In genomic region chr3:29683306-29683993, GRCh38 we compare ENCODE assay signal across 8 cellular contexts.
DNase-seq lines count a peak whose midpoint lies in the region; ATAC-seq and TF ChIP-seq lines count a peak whose summit lies in the region.

No MANE protein-coding gene starts in this region.

- no peaks in the 10 kb centered on the region for H3K36me3 Mint-ChIP-seq in activated T-helper 1 cell treated with anti-CD3 and anti-CD28 coated beads, Interleukin-12 subunit alpha, Interleukin-12 subunit beta, Interleukin-2, Interleukin-4 antibody, amounts not matched to agents 30 ng/mL and 10 ng/mL and 1 ng/mL, durations not matched to agents 14 hours and 24 hours and 36 hours (ENCODE audit: low read depth)

- H3K4me3 Mint-ChIP-seq in activated T-helper 1 cell treated with anti-CD3 and anti-CD28 coated beads, Interleukin-12 subunit alpha, Interleukin-12 subunit beta, Interleukin-2, Interleukin-4 antibody, amounts not matched to agents 30 ng/mL and 10 ng/mL and 1 ng/mL, durations not matched to agents 14 hours and 24 hours and 36 hours = no peak overlapping the region

- peaks cover 5% of the 10 kb centered on the region for H3K27me3 Mint-ChIP-seq in activated T-helper 1 cell treated with anti-CD3 and anti-CD28 coated beads, Interleukin-12 subunit alpha, Interleukin-12 subunit beta, Interleukin-2, Interleukin-4 antibody, amounts not matched to agents 30 ng/mL and 10 ng/mL and 1 ng/mL, durations not matched to agents 14 hours and 24 hours and 36 hours (ENCODE audit: insufficient read depth)

- intact Hi-C loops in activated T-helper 1 cell treated with anti-CD3 and anti-CD28 coated beads, Interleukin-12 subunit alpha, Interleukin-12 subunit beta, Interleukin-2, Interleukin-4 antibody, amounts not matched to agents 30 ng/mL and 10 ng/mL and 1 ng/mL, durations not matched to agents 14 hours and 24 hours and 36 hours (cut with micrococcal nuclease) = no loop called here

- DNase-seq in coronary artery (ENCODE audit: low spot score) (no peak), pulmonary artery endothelial cell (ENCODE audit: low read depth, low spot score) (peak; percentile 61)
- no peak for DNase-seq in activated T-helper 1 cell treated with anti-CD3 and anti-CD28 coated beads, Interleukin-12 subunit alpha, Interleukin-12 subunit beta, Interleukin-2, Interleukin-4 antibody, amounts not matched to agents 30 ng/mL and 10 ng/mL and 1 ng/mL, durations not matched to agents 14 hours and 24 hours and 36 hours (ENCODE audit: low spot score)
- no peak for DNase-seq in stimulated activated CD4-positive, alpha-beta T cell treated with anti-CD3 and anti-CD28 coated beads, Interleukin-15, amount 100 ng/mL, for 24 hours
- DNase-seq in activated CD8-positive, alpha-beta memory T cell treated with anti-CD3 and anti-CD28 coated beads for 24 hours = no peak
- DNase-seq in activated CD4-positive, alpha-beta T cell treated with anti-CD3 and anti-CD28 coated beads for 1 hour = no peak

- H3K27ac ChIP-seq in coronary artery = peak overlapping the region; percentile 70 to 82

- no peak for TF ChIP-seq CTCF in coronary artery (IDR thresholded peaks at IDR 0.05)

- H3K9me3 Mint-ChIP-seq in activated T-helper 1 cell treated with anti-CD3 and anti-CD28 coated beads, Interleukin-12 subunit alpha, Interleukin-12 subunit beta, Interleukin-2, Interleukin-4 antibody, amounts not matched to agents 30 ng/mL and 10 ng/mL and 1 ng/mL, durations not matched to agents 14 hours and 24 hours and 36 hours = no peaks in the 10 kb centered on the region

- ATAC-seq in GM19468 (IDR thresholded peaks at IDR 0.05; ENCODE audit: extremely low read depth, unreplicated experiment) (peak; percentile 19), HG03457 (IDR thresholded peaks at IDR 0.05; ENCODE audit: unreplicated experiment) (peak; percentile 38)

- peak overlapping the region; percentile 36 for H3K4me3 ChIP-seq in coronary artery

- peaks cover 8% of the 10 kb centered on the region for H3K4me1 Mint-ChIP-seq in activated T-helper 1 cell treated with anti-CD3 and anti-CD28 coated beads, Interleukin-12 subunit alpha, Interleukin-12 subunit beta, Interleukin-2, Interleukin-4 antibody, amounts not matched to agents 30 ng/mL and 10 ng/mL and 1 ng/mL, durations not matched to agents 14 hours and 24 hours and 36 hours (ENCODE audit: low read depth)

- H3K27ac Mint-ChIP-seq in activated T-helper 1 cell treated with anti-CD3 and anti-CD28 coated beads, Interleukin-12 subunit alpha, Interleukin-12 subunit beta, Interleukin-2, Interleukin-4 antibody, amounts not matched to agents 30 ng/mL and 10 ng/mL and 1 ng/mL, durations not matched to agents 14 hours and 24 hours and 36 hours = no peak overlapping the region
